1 cellular context compared by ENCODE assay signal in genomic region chr5:173498871-173499470, GRCh38.
A peak's percentile ranks its signal among the peaks of the same experiment; 100 is the strongest.
TF ChIP-seq lines count a peak whose summit lies in the region.

No MANE protein-coding gene starts in this region.

TF ChIP-seq in HepG2, 621 proteins besides CTCF, POLR2A, EP300 and RAD21 (continued from another document):
- TF ChIP-seq ZNF646 (CRISPR knock-in tag; IDR thresholded peaks at IDR 0.05), result no peak
- TF ChIP-seq ZNF615 (CRISPR knock-in tag; IDR thresholded peaks at IDR 0.05; ENCODE audit: borderline replicate concordance), result no peak
- no peak for TF ChIP-seq SPEN (CRISPR knock-in tag; IDR thresholded peaks at IDR 0.05; ENCODE audit: low read depth)
- TF ChIP-seq ZNF124 (CRISPR knock-in tag; IDR thresholded peaks at IDR 0.05), result no peak
- TF ChIP-seq ZFP41 (CRISPR knock-in tag; IDR thresholded peaks at IDR 0.05; ENCODE audit: borderline replicate concordance), result no peak
- no peak for TF ChIP-seq ZSCAN21 (CRISPR knock-in tag; IDR thresholded peaks at IDR 0.05; ENCODE audit: borderline replicate concordance)
- TF ChIP-seq AGO2 (optimal IDR thresholded peaks at IDR 0.05; ENCODE audit: low read depth, low read length), result no peak
- TF ChIP-seq NR2F6 (IDR thresholded peaks at IDR 0.05), result no peak
- peak; percentile 25; the same call in 1 of the 2 replicates for TF ChIP-seq NR2F6 (CRISPR knock-in tag; IDR thresholded peaks at IDR 0.05)
- no peak for TF ChIP-seq ZNF652 (CRISPR knock-in tag; IDR thresholded peaks at IDR 0.05; ENCODE audit: borderline replicate concordance, low read depth)
- no peak for TF ChIP-seq ZNF354B (CRISPR knock-in tag; IDR thresholded peaks at IDR 0.05)
- no peak for TF ChIP-seq CC2D1A (CRISPR knock-in tag; IDR thresholded peaks at IDR 0.05)
- TF ChIP-seq ZNF607 (CRISPR knock-in tag; IDR thresholded peaks at IDR 0.05; ENCODE audit: borderline replicate concordance), result no peak
- no peak for TF ChIP-seq ZNF33A (CRISPR knock-in tag; IDR thresholded peaks at IDR 0.05; ENCODE audit: borderline replicate concordance)
